In genomic region chr6:53483423-53484353, GRCh38 we compare ENCODE assay signal across 9 cellular contexts.
A peak's percentile ranks its signal among the peaks of the same experiment; 100 is the strongest.
DNase-seq lines count a peak whose midpoint lies in the region; ATAC-seq and TF ChIP-seq lines count a peak whose summit lies in the region.
"Had no signal": no experiment of that assay in that cellular context is flagged by ENCODE, and none has a peak within 500 bp of the region (broad histone marks: within the 10 kb centered on the region; RNA-seq: fewer than 3 reads in every experiment).

No MANE protein-coding gene starts in this region.

- no peak overlapping the region for H3K4me3 ChIP-seq in coronary artery

- H3K36me3 Mint-ChIP-seq in activated T-cell treated with anti-CD3 and anti-CD28 coated beads, Interleukin-2, amount 50 U/mL, for 72 hours (ENCODE audit: insufficient read depth in 2 of 2): no peaks in the 10 kb centered on the region
- no peaks in the 10 kb centered on the region for H3K36me3 Mint-ChIP-seq in T-helper 2 cell treated with Interferon-gamma antibody and Interleukin-4, amounts not matched to agents 5 μg/mL and 100 μg/mL, for 36 hours (ENCODE audit: low read depth)

- TF ChIP-seq CTCF in coronary artery (IDR thresholded peaks at IDR 0.05): no peak

- H3K27ac Mint-ChIP-seq in activated T-cell treated with anti-CD3 and anti-CD28 coated beads, Interleukin-2, amount 50 U/mL, for 72 hours: no peak overlapping the region
- peak overlapping the region; percentile 73 for H3K27ac Mint-ChIP-seq in T-helper 2 cell treated with Interferon-gamma antibody and Interleukin-4, amounts not matched to agents 5 μg/mL and 100 μg/mL, for 36 hours
- H3K27ac Mint-ChIP-seq: CD4-positive, alpha-beta T cell had no signal

- H3K27me3 Mint-ChIP-seq in activated T-cell treated with anti-CD3 and anti-CD28 coated beads, Interleukin-2, amount 50 U/mL, for 72 hours (ENCODE audit: low read depth): peaks cover 40% of the 10 kb centered on the region
- H3K27me3 Mint-ChIP-seq in T-helper 2 cell treated with Interferon-gamma antibody and Interleukin-4, amounts not matched to agents 5 μg/mL and 100 μg/mL, for 36 hours (ENCODE audit: low read depth): peaks cover 25% of the 10 kb centered on the region

- DNase-seq in activated T-cell treated with anti-CD3 and anti-CD28 coated beads, Interleukin-2, amount 50 U/mL, for 72 hours: peak; percentile 5 to 26
- DNase-seq in activated T-cell treated with anti-CD3 and anti-CD28 coated beads, Interleukin-2, amount 50 U/mL, for 1 hour: no peak
- peak; percentile 68 for DNase-seq in T-helper 2 cell treated with Interferon-gamma antibody and Interleukin-4, amounts not matched to agents 5 μg/mL and 100 μg/mL, for 36 hours (ENCODE audit: low spot score)
- DNase-seq in left ventricle myocardium superior (peak; percentile 77), superior temporal gyrus (ENCODE audit: extremely low spot score) (peak; percentile 86), coronary artery (ENCODE audit: low spot score) (no peak), NCI-H2227 treated with DMSO at 0.1 percent for 48 hours (lab: John Stamatoyannopoulos, UW) (no peak)

- intact Hi-C loops in left ventricle myocardium superior (cut with micrococcal nuclease): loop anchor here (5.0 kb wide), 1 partner anchor 311 kb away; no protein-coding TSS in a partner anchor

- H3K27ac ChIP-seq in coronary artery: no peak overlapping the region

- H3K9me3 Mint-ChIP-seq in activated T-cell treated with anti-CD3 and anti-CD28 coated beads, Interleukin-2, amount 50 U/mL, for 72 hours: no peaks in the 10 kb centered on the region
- no peaks in the 10 kb centered on the region for H3K9me3 Mint-ChIP-seq in T-helper 2 cell treated with Interferon-gamma antibody and Interleukin-4, amounts not matched to agents 5 μg/mL and 100 μg/mL, for 36 hours
- H3K9me3 Mint-ChIP-seq: CD4-positive, alpha-beta T cell had no signal

- H3K4me3 Mint-ChIP-seq in activated T-cell treated with anti-CD3 and anti-CD28 coated beads, Interleukin-2, amount 50 U/mL, for 72 hours: no peak overlapping the region
- peak overlapping the region; percentile 41 for H3K4me3 Mint-ChIP-seq in T-helper 2 cell treated with Interferon-gamma antibody and Interleukin-4, amounts not matched to agents 5 μg/mL and 100 μg/mL, for 36 hours
- H3K4me3 Mint-ChIP-seq: CD4-positive, alpha-beta T cell had no signal

- peaks cover 8% of the 10 kb centered on the region for H3K4me1 Mint-ChIP-seq in activated T-cell treated with anti-CD3 and anti-CD28 coated beads, Interleukin-2, amount 50 U/mL, for 72 hours (ENCODE audit: low read depth)
- H3K4me1 Mint-ChIP-seq in T-helper 2 cell treated with Interferon-gamma antibody and Interleukin-4, amounts not matched to agents 5 μg/mL and 100 μg/mL, for 36 hours (ENCODE audit: low read depth): peaks cover 34% of the 10 kb centered on the region

- ATAC-seq in activated T-cell treated with anti-CD3 and anti-CD28 coated beads, Interleukin-2, amount 50 U/mL, for 72 hours (replicated peaks in 1 of 2): peak; percentile 45 to 69
- peak; percentile 89 for ATAC-seq in left ventricle myocardium superior
- ATAC-seq in HG03280 (IDR thresholded peaks at IDR 0.05; ENCODE audit: unreplicated experiment): no peak

Comparison
In these comparisons a context has a peak if more than half of its experiments do, and no peak if none do; other contexts are left out.
1. DNase-seq: peak in activated T-cell treated with anti-CD3 and anti-CD28 coated beads, Interleukin-2, amount 50 U/mL, for 72 hours (2 of 2), T-helper 2 cell treated with Interferon-gamma antibody and Interleukin-4, amounts not matched to agents 5 μg/mL and 100 μg/mL, for 36 hours (single experiment), left ventricle myocardium superior (single experiment) and superior temporal gyrus (single experiment); none in activated T-cell treated with anti-CD3 and anti-CD28 coated beads, Interleukin-2, amount 50 U/mL, for 1 hour (single experiment), coronary artery (single experiment) and NCI-H2227 treated with DMSO at 0.1 percent for 48 hours (single experiment).